In genomic region chr6:170289108-170289931, GRCh38 we compare ENCODE assay signal across 8 cellular contexts. TPM values are rescaled to one million over a fixed set of nuclear protein-coding genes. Genes with fewer than 3 reads are reported as not detected.
DNase-seq lines count a peak whose midpoint lies in the region; ATAC-seq and TF ChIP-seq lines count a peak whose summit lies in the region.

No MANE protein-coding gene starts in this region.

- H3K9me3 ChIP-seq in left ventricle myocardium inferior (replicated peaks) (no peaks in the 10 kb centered on the region), breast epithelium (no peaks in the 10 kb centered on the region), mononuclear cell (ENCODE audit: low read depth, low read length) (no peaks in the 10 kb centered on the region), aorta (ENCODE audit: control insufficient read depth, low read length) (no peaks in the 10 kb centered on the region)

- H3K27me3 ChIP-seq in left ventricle myocardium inferior (ENCODE audit: low read depth) (peaks cover 46% of the 10 kb centered on the region), breast epithelium (peaks cover 0 to 3% of the 10 kb centered on the region in 2 donors), mononuclear cell (ENCODE audit: insufficient read depth, low read length) (peaks cover 59% of the 10 kb centered on the region), aorta (ENCODE audit: control insufficient read depth in 1 of 2, insufficient read depth in 2 of 2, low read length in 1 of 2) (no peaks in the 10 kb centered on the region)

- intact Hi-C loops in left ventricle myocardium inferior (cut with micrococcal nuclease) (no loop called here), cardiac septum (cut with DNase I) (loop anchor here (5.0 kb wide), 1 partner anchor 152 kb away; no protein-coding TSS in a partner anchor), breast epithelium (cut with DNase I; ENCODE audit: low total_unique reads) (no loop called here), aorta (cut with DNase I) (loop anchor here in 1 of 2 donors (5.0 kb wide), 1 partner anchor 327 kb away; no protein-coding TSS in a partner anchor)

- ATAC-seq in aorta (ENCODE audit: low FRiP score) (no peak), omental fat pad (ENCODE audit: low FRiP score) (no peak)

- H3K27ac ChIP-seq in left ventricle myocardium inferior (replicated peaks) (peak overlapping the region; percentile 84), breast epithelium (peak overlapping the region in 1 of 2 donors; percentile 92), aorta (ENCODE audit: low read depth in 1 of 2, low read length in 2 of 2) (no peak overlapping the region)

- DNase-seq in left ventricle myocardium inferior (no peak), cardiac septum (ENCODE audit: low spot score) (no peak), breast epithelium (ENCODE audit: low spot score in 2 of 2) (no peak), aorta (no peak), amygdala (lab: John Stamatoyannopoulos, UW) (no peak), omental fat pad (ENCODE audit: low spot score) (no peak), NCI-H510A treated with DMSO at 0.1 percent for 48 hours (lab: John Stamatoyannopoulos, UW) (no peak)

- peaks cover 15% of the 10 kb centered on the region for H3K36me3 ChIP-seq in left ventricle myocardium inferior
- no peaks in the 10 kb centered on the region for H3K36me3 ChIP-seq in breast epithelium
- no peaks in the 10 kb centered on the region for H3K36me3 ChIP-seq in aorta (ENCODE audit: control insufficient read depth in 1 of 2, insufficient read depth in 2 of 2, low read length in 1 of 2)

- no peak for TF ChIP-seq POLR2A in breast epithelium (IDR thresholded peaks at IDR 0.05)

- 14% methylated on average over 57 to 96 of the region's 96 CpGs for WGBS in aorta, 2 donors

- H3K4me3 ChIP-seq in left ventricle myocardium inferior (peak overlapping the region; percentile 90), breast epithelium (peak overlapping the region; percentile 77 to 93 (median 78)), mononuclear cell (ENCODE audit: low read length) (peak overlapping the region; percentile 54), aorta (ENCODE audit: low read length in 2 of 2) (peak overlapping the region; percentile 68 to 85)

- TF ChIP-seq CTCF in left ventricle myocardium inferior (IDR thresholded peaks at IDR 0.05; ENCODE audit: borderline replicate concordance): no peak
- TF ChIP-seq CTCF in breast epithelium (IDR thresholded peaks at IDR 0.05): no peak
- no peak for TF ChIP-seq CTCF in omental fat pad (IDR thresholded peaks at IDR 0.05)

- H3K4me1 ChIP-seq in left ventricle myocardium inferior (peaks cover 82% of the 10 kb centered on the region), breast epithelium (peaks cover 8 to 10% of the 10 kb centered on the region in 2 donors), mononuclear cell (ENCODE audit: insufficient read depth, low read length) (peaks cover 57% of the 10 kb centered on the region), aorta (ENCODE audit: control insufficient read depth in 1 of 2, insufficient read depth in 2 of 2, low read length in 2 of 2) (no peaks in the 10 kb centered on the region)

RNA-seq across cellular contexts. Expression of gene DLL1, which starts 1.6 kb away (rescaled TPM):
- total RNA-seq in left ventricle myocardium inferior: 11.7 TPM
- total RNA-seq in cardiac septum: 6.4 TPM
- 10 to 100 TPM in 2 of 3 donors, 1 to 10 TPM in 1; 3.8 to 26.9 (median 12.3) TPM for total RNA-seq in breast epithelium
- 1.8 TPM for total RNA-seq in mononuclear cell
- total RNA-seq in aorta: 10 to 100 TPM; 24.8 to 30.5 TPM
- polyA plus RNA-seq in aorta: 1 to 10 TPM in 1 of 2 donors, under 1 TPM in 1; 0.13 to 4.0 TPM
- total RNA-seq in omental fat pad: 10 to 100 TPM in 3 of 4 donors, 1 to 10 TPM in 1; 7.3 to 16.6 (median 12.4) TPM

RNA-seq across cellular contexts. Expression of gene FAM120B, which starts 17.2 kb away (rescaled TPM):
- 20.1 TPM for total RNA-seq in left ventricle myocardium inferior
- total RNA-seq in cardiac septum: 27.4 TPM
- total RNA-seq in breast epithelium: 10 to 100 TPM; 28.8 to 35.0 (median 33.8) TPM
- total RNA-seq in mononuclear cell: 18.7 TPM
- total RNA-seq in aorta: 10 to 100 TPM; 30.2 to 38.5 TPM
- 10 to 100 TPM in 1 of 2 donors, 1 to 10 TPM in 1; 5.5 to 10.7 TPM for polyA plus RNA-seq in aorta
- total RNA-seq in omental fat pad: 10 to 100 TPM; 16.8 to 35.0 (median 22.2) TPM
